ENCODE assay signal across 5 cellular contexts in genomic region chr15:92273286-92273685, GRCh38.
"Had no signal": no experiment of that assay in that cellular context is flagged by ENCODE, and none has a peak within 500 bp of the region (broad histone marks: within the 10 kb centered on the region; RNA-seq: fewer than 3 reads in every experiment).

No MANE protein-coding gene starts in this region.

- DNase-seq: GM23248, GOT3, H7, HFFc6, KBM-7 had no signal
